Comparison of ENCODE assay signal across 27 cellular contexts in genomic region chr7:24903559-24903958, GRCh38.
"Had no signal": no experiment of that assay in that cellular context is flagged by ENCODE, and none has a peak within 500 bp of the region (broad histone marks: within the 10 kb centered on the region; RNA-seq: fewer than 3 reads in every experiment).

No MANE protein-coding gene starts in this region.

- ATAC-seq: esophagus mucosa; gastrocnemius medialis; heart left ventricle; left cardiac atrium; left lung; naive thymus-derived CD4-positive, alpha-beta T cell; stimulated activated naive CD8-positive, alpha-beta T cell treated with anti-CD3 and anti-CD28 coated beads, Interleukin-15, amount 100 ng/mL, for 72 hours had no signal

- H3K27me3 ChIP-seq: dorsolateral prefrontal cortex, gastrocnemius medialis, heart left ventricle, hepatocyte, left lung, neural progenitor cell, right lobe of liver, suprapubic skin, vagina had no signal

- H3K4me1 ChIP-seq: neural progenitor cell had no signal

- H3K27ac ChIP-seq: dorsolateral prefrontal cortex, gastrocnemius medialis, heart left ventricle, hepatocyte, left lung, neural progenitor cell, parathyroid adenoma, right lobe of liver, suprapubic skin, vagina had no signal

- H3K9ac ChIP-seq: neural progenitor cell, parathyroid adenoma had no signal

- H3K4me3 ChIP-seq: dorsolateral prefrontal cortex, gastrocnemius medialis, heart left ventricle, hepatocyte, left lung, neural progenitor cell, right lobe of liver, suprapubic skin, vagina had no signal

- H3K36me3 ChIP-seq: gastrocnemius medialis, heart left ventricle, left lung, neural progenitor cell, right lobe of liver, suprapubic skin, vagina had no signal

- H3K4me2 ChIP-seq: hepatocyte, neural progenitor cell had no signal

- DNase-seq: cortex of kidney; dorsolateral prefrontal cortex; effector CD4-positive, alpha-beta T cell; foreskin fibroblast; gastrocnemius medialis; heart left ventricle; left cardiac atrium; left lung; mesendoderm; midbrain; naive thymus-derived CD4-positive, alpha-beta T cell; right lobe of liver; small intestine; stimulated activated CD4-positive, alpha-beta T cell treated with anti-CD3 and anti-CD28 coated beads, Interleukin-15, amount 100 ng/mL, for 24 hours; stimulated activated CD4-positive, alpha-beta T cell treated with anti-CD3 and anti-CD28 coated beads, Interleukin-2, amount 100 ng/mL, for 48 hours; stimulated activated naive CD4-positive, alpha-beta T cell; stimulated activated naive CD8-positive, alpha-beta T cell treated with anti-CD3 and anti-CD28 coated beads, Interleukin-15, amount 100 ng/mL, for 72 hours; trophoblast cell had no signal

- FAIRE-seq: islet of Langerhans, small intestine had no signal

- H3K4me1 Mint-ChIP-seq: nephron had no signal

- H2AFZ ChIP-seq: hepatocyte, neural progenitor cell, parathyroid adenoma had no signal

- H3K27ac Mint-ChIP-seq: naive thymus-derived CD4-positive, alpha-beta T cell; nephron; neural progenitor cell; progenitor cell of endocrine pancreas had no signal

- H3K9me3 ChIP-seq: gastrocnemius medialis, heart left ventricle, left lung, right lobe of liver, suprapubic skin, vagina had no signal

- H3K27me3 Mint-ChIP-seq: naive thymus-derived CD4-positive, alpha-beta T cell; progenitor cell of endocrine pancreas; stimulated activated naive CD8-positive, alpha-beta T cell treated with anti-CD3 and anti-CD28 coated beads, Interleukin-15, amount 100 ng/mL, for 72 hours had no signal

- H3K4me3 Mint-ChIP-seq: naive thymus-derived CD4-positive, alpha-beta T cell; nephron; neural progenitor cell; stimulated activated naive CD8-positive, alpha-beta T cell treated with anti-CD3 and anti-CD28 coated beads, Interleukin-15, amount 100 ng/mL, for 72 hours had no signal

- H3K9me3 Mint-ChIP-seq: naive thymus-derived CD4-positive, alpha-beta T cell; nephron; stimulated activated naive CD8-positive, alpha-beta T cell treated with anti-CD3 and anti-CD28 coated beads, Interleukin-15, amount 100 ng/mL, for 72 hours had no signal
